ENCODE assay signal across 9 cellular contexts in genomic region chr11:88552377-88553029, GRCh38.
DNase-seq lines count a peak whose midpoint lies in the region; ATAC-seq and TF ChIP-seq lines count a peak whose summit lies in the region.
"Had no signal": no experiment of that assay in that cellular context is flagged by ENCODE, and none has a peak within 500 bp of the region (broad histone marks: within the 10 kb centered on the region; RNA-seq: fewer than 3 reads in every experiment).

No MANE protein-coding gene starts in this region.

- CTCF ChIA-PET in naive thymus-derived CD4-positive, alpha-beta T cell (lab: Charles Lee) = interaction anchor here (0.7 to 4.3 kb wide), 6 partner anchors 9 to 537 kb away, joined by 3 to 19 read pairs (median 5); no protein-coding TSS in a partner anchor

- POLR2A ChIA-PET in naive thymus-derived CD4-positive, alpha-beta T cell (lab: Charles Lee) = interaction anchor here (0.6 to 1.1 kb wide), 2 partner anchors 104 to 633 kb away, joined by 3 read pairs; no protein-coding TSS in a partner anchor

- H3K27ac Mint-ChIP-seq in naive thymus-derived CD4-positive, alpha-beta T cell = peak overlapping the region in 1 of 9 donors; percentile 23

- H3K9me3 ChIP-seq in naive thymus-derived CD4-positive, alpha-beta T cell (ENCODE audit: control insufficient read depth in 2 of 3, low read length in 3 of 3) = no peaks in the 10 kb centered on the region
- H3K9me3 ChIP-seq: ovary had no signal

- no peaks in the 10 kb centered on the region for H3K9me3 Mint-ChIP-seq in naive thymus-derived CD4-positive, alpha-beta T cell

- H3K4me1 ChIP-seq in naive thymus-derived CD4-positive, alpha-beta T cell (ENCODE audit: control insufficient read depth in 2 of 2, insufficient read depth in 2 of 2, low read length in 2 of 2) = no peaks in the 10 kb centered on the region

- peak; percentile 78 for ATAC-seq in naive thymus-derived CD4-positive, alpha-beta T cell

- no peaks in the 10 kb centered on the region for H3K36me3 ChIP-seq in naive thymus-derived CD4-positive, alpha-beta T cell (ENCODE audit: control insufficient read depth in 2 of 3, insufficient read depth in 3 of 3, low read length in 3 of 3)
- H3K36me3 ChIP-seq: ovary had no signal

- H3K36me3 Mint-ChIP-seq in naive thymus-derived CD4-positive, alpha-beta T cell = no peaks in the 10 kb centered on the region

- peaks cover 0 to 7% (median 0%) of the 10 kb centered on the region in 5 donors for H3K27me3 Mint-ChIP-seq in naive thymus-derived CD4-positive, alpha-beta T cell

- no peak overlapping the region for H3K4me3 Mint-ChIP-seq in naive thymus-derived CD4-positive, alpha-beta T cell

- H3K4me3 ChIP-seq in HFF-Myc (replicated peaks; ENCODE audit: low read depth, low read length) (no peak overlapping the region), WI38 (ENCODE audit: low read depth, low read length) (no peak overlapping the region)
- no peak overlapping the region for H3K4me3 ChIP-seq in naive thymus-derived CD4-positive, alpha-beta T cell (ENCODE audit: low read length)
- H3K4me3 ChIP-seq: ovary had no signal

- H3K4me1 Mint-ChIP-seq in naive thymus-derived CD4-positive, alpha-beta T cell = peaks cover 0 to 8% (median 0%) of the 10 kb centered on the region in 7 donors

- TF ChIP-seq CTCF in GM12872 (IDR thresholded peaks at IDR 0.05; ENCODE audit: insufficient read depth, low read depth, low read length) (peak; percentile 90), HFF-Myc (IDR thresholded peaks at IDR 0.05; ENCODE audit: low read depth, low read length, missing control alignments) (peak; percentile 84), WI38 (IDR thresholded peaks at IDR 0.05; ENCODE audit: low read depth, low read length) (peak; percentile 45)

- H3K27ac ChIP-seq in naive thymus-derived CD4-positive, alpha-beta T cell (ENCODE audit: low read depth, low read length) = no peak overlapping the region
- H3K27ac ChIP-seq: ovary had no signal

- DNase-seq in A172 (ENCODE audit: low spot score) (peak; percentile 29), HFF-Myc (ENCODE audit: extremely low read depth, low read depth) (peak; percentile 47), M059J (ENCODE audit: low read depth) (peak; percentile 52), dermis blood vessel endothelial cell (peak; percentile 58), NCI-H510A (lab: John Stamatoyannopoulos, UW) (no peak)
- peak in 7 of 9 donors; percentile 7 to 54 (median 38) for DNase-seq in naive thymus-derived CD4-positive, alpha-beta T cell

- intact Hi-C loops in naive thymus-derived CD4-positive, alpha-beta T cell (cut with micrococcal nuclease) = loop anchor here (1.0 to 5.0 kb wide), 5 partner anchors 335 to 1200 kb away; no protein-coding TSS in a partner anchor

- no peaks in the 10 kb centered on the region for H3K27me3 ChIP-seq in naive thymus-derived CD4-positive, alpha-beta T cell (ENCODE audit: control insufficient read depth in 2 of 2, insufficient read depth in 2 of 2, low read length in 2 of 2)
- H3K27me3 ChIP-seq: ovary had no signal
